Comparison of ENCODE assay signal across 8 cellular contexts in the genomic region with DNA sequence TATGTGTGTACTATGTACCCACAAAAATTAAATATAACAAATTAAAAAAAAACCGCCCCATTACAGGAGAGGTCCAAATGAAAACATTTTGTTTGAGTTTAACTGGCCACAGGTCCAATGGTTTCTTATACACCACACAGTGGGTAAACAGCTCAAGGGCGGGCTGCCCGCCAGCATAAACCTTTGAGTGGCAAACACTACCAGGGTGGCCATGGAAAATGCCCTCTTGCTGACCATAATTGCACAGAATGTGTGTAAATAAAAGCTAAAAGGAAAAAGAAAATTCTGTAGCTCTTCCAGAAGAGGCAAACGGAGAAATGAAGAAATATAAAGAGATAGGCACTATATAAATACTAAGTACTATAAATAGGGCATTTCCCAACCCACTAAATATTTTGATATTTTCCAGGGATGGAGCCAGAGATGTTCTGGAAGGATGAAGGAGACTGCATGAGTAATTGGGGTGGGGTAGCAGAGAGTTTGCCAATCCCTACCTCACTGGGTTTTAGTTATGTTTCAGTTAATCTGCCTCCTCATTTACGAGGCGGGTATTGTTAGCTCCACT. TPM values are rescaled to one million over a fixed set of nuclear protein-coding genes. Genes with fewer than 3 reads are reported as not detected.
A peak's percentile ranks its signal among the peaks of the same experiment; 100 is the strongest.
DNase-seq lines count a peak whose midpoint lies in the region; ATAC-seq and TF ChIP-seq lines count a peak whose summit lies in the region.

No MANE protein-coding gene starts in this region.

- peaks cover 5 to 20% (median 14%) of the 10 kb centered on the region in 3 experiments; a peak in 6 of 7 replicates for H3K36me3 Mint-ChIP-seq in H9 (ENCODE audit: insufficient read depth in 1 of 3, low read depth in 3 of 3)

- H3K79me2 ChIP-seq in H9 (ENCODE audit: insufficient read depth, low read length) (peaks cover 19% of the 10 kb centered on the region), trophoblast cell (ENCODE audit: control insufficient read depth, insufficient read depth, low read length, poor library complexity) (peaks cover 8% of the 10 kb centered on the region)

- H3K27ac ChIP-seq in H9 (ENCODE audit: insufficient read length, low read depth, low read length): no peak overlapping the region
- H3K27ac ChIP-seq in SJSA1: peak overlapping the region; percentile 84
- H3K27ac ChIP-seq in trophoblast cell (ENCODE audit: low read depth, low read length): no peak overlapping the region

- H3K27me3 ChIP-seq in H9 (ENCODE audit: insufficient read depth, low read length): peaks cover 2% of the 10 kb centered on the region; the same call in 1 of the 2 replicates
- H3K27me3 ChIP-seq in SJSA1 (replicated peaks): no peaks in the 10 kb centered on the region
- H3K27me3 ChIP-seq in trophoblast cell (ENCODE audit: insufficient read depth, low read length): no peaks in the 10 kb centered on the region

- H3K18ac ChIP-seq in H9 (ENCODE audit: insufficient read length, low read depth, low read length): no peak overlapping the region
- no peak overlapping the region for H3K18ac ChIP-seq in trophoblast cell (ENCODE audit: low read length)

- TF ChIP-seq CTCF in H9 (conservative IDR thresholded peaks at IDR 0.05): no peak
- TF ChIP-seq CTCF in GM20000 (IDR thresholded peaks at IDR 0.05; ENCODE audit: extremely low read depth, missing control alignments): no peak

- no peaks in the 10 kb centered on the region for H4K20me1 ChIP-seq in H9 (ENCODE audit: control insufficient read depth, insufficient read depth, insufficient read length)

- no CpG with 5 or more reads among the region's 6 CpGs for WGBS in H9 (ENCODE audit: extremely low coverage, insufficient read length, low lambda C conversion rate)
- WGBS in trophoblast cell (ENCODE audit: extremely low coverage, insufficient coverage, insufficient read length): no CpG with 5 or more reads among the region's 6 CpGs

- DNase-seq in H9 (no peak), SJSA1 (ENCODE audit: low read depth in 1 of 2, low spot score in 2 of 2) (peak; percentile 86 to 88), fibroblast of peridontal ligament (ENCODE audit: extremely low read depth) (peak; percentile 77), trophoblast cell (no peak), NCI-H2107 treated with DMSO at 0.1 percent for 48 hours (lab: John Stamatoyannopoulos, UW; ENCODE audit: unreplicated experiment) (no peak), GM20000 (ENCODE audit: low spot score) (no peak)

- H3K9me3 ChIP-seq in H9 (ENCODE audit: control insufficient read depth, low read depth, low read length): no peaks in the 10 kb centered on the region
- H3K9me3 ChIP-seq in SJSA1 (replicated peaks): no peaks in the 10 kb centered on the region
- H3K9me3 ChIP-seq in trophoblast cell (ENCODE audit: insufficient read depth, low read depth, low read length): no peaks in the 10 kb centered on the region

- H3K9me3 Mint-ChIP-seq in H9: no peaks in the 10 kb centered on the region

- H3K4me3 Mint-ChIP-seq in H9: peak overlapping the region; percentile 98 to 99

- H3K4me2 ChIP-seq in H9 (ENCODE audit: insufficient read depth, insufficient read length, low read length): peak overlapping the region; percentile 95
- H3K4me2 ChIP-seq in trophoblast cell (ENCODE audit: low read length): peak overlapping the region; percentile 93

- no peak overlapping the region for H2AFZ ChIP-seq in H9 (ENCODE audit: low read length)
- H2AFZ ChIP-seq in trophoblast cell (ENCODE audit: insufficient read depth, low read length, poor library complexity): no peak overlapping the region

- peak overlapping the region; percentile 70 for H4K12ac ChIP-seq in trophoblast cell (ENCODE audit: low read depth, low read length)

- H2BK120ac ChIP-seq in H9 (ENCODE audit: low read depth, low read length, poor library complexity, severe bottlenecking) (no peak overlapping the region), trophoblast cell (ENCODE audit: insufficient read depth, low read length, poor library complexity) (no peak overlapping the region)

- no peak overlapping the region for H3K14ac ChIP-seq in H9 (ENCODE audit: insufficient read depth, low read length)
- no peak overlapping the region for H3K14ac ChIP-seq in trophoblast cell (ENCODE audit: low read length)

- ATAC-seq in HG03135 (IDR thresholded peaks at IDR 0.05; ENCODE audit: unreplicated experiment) (no peak), HG03520 (IDR thresholded peaks at IDR 0.05; ENCODE audit: unreplicated experiment) (no peak)

- H4K91ac ChIP-seq in H9 (ENCODE audit: insufficient read length, low read depth, low read length) (no peak overlapping the region), trophoblast cell (ENCODE audit: low read depth, low read length) (no peak overlapping the region)

- H4K8ac ChIP-seq in H9 (replicated peaks; ENCODE audit: insufficient read length, low read depth, low read length) (no peak overlapping the region), trophoblast cell (ENCODE audit: low read depth, low read length) (peak overlapping the region; percentile 93)

- H3K56ac ChIP-seq in H9 (ENCODE audit: insufficient read length, low read depth, low read length): no peak overlapping the region

- H2BK12ac ChIP-seq in H9 (ENCODE audit: insufficient read length, low read depth, low read length): no peak overlapping the region
- H2BK12ac ChIP-seq in trophoblast cell (ENCODE audit: low read length): no peak overlapping the region

- no peaks in the 10 kb centered on the region for H3K27me3 Mint-ChIP-seq in H9 (ENCODE audit: low read depth)

- no peak overlapping the region for H4K5ac ChIP-seq in H9 (ENCODE audit: insufficient read length, low read depth, low read length)

- H3K4me1 Mint-ChIP-seq in H9: peaks cover 23 to 29% of the 10 kb centered on the region in 2 experiments

- H2BK5ac ChIP-seq in H9 (ENCODE audit: insufficient read length, low read length): no peak overlapping the region
- no peak overlapping the region for H2BK5ac ChIP-seq in trophoblast cell (ENCODE audit: low read depth, low read length, poor library complexity)

- H3K4ac ChIP-seq in H9 (ENCODE audit: low read depth, low read length) (no peak overlapping the region), trophoblast cell (ENCODE audit: low read depth, low read length) (no peak overlapping the region)

- H2AK5ac ChIP-seq in H9 (ENCODE audit: insufficient read length, low read length) (no peak overlapping the region), trophoblast cell (ENCODE audit: low read length) (no peak overlapping the region)

- H3K9ac ChIP-seq in H9 (ENCODE audit: extremely low read depth, insufficient read length, low read length): peak overlapping the region; percentile 66
- no peak overlapping the region for H3K9ac ChIP-seq in trophoblast cell (ENCODE audit: low read length)

- peaks cover 10% of the 10 kb centered on the region for H3K23me2 ChIP-seq in H9 (ENCODE audit: insufficient read length, low read depth, low read length, poor library complexity, severe bottlenecking)

- H3K4me1 ChIP-seq in H9 (ENCODE audit: insufficient read depth, low read length) (no peaks in the 10 kb centered on the region), SJSA1 (replicated peaks) (peaks cover 26% of the 10 kb centered on the region), trophoblast cell (ENCODE audit: control insufficient read depth in 1 of 2, insufficient read depth in 2 of 2, low read length in 2 of 2) (peaks cover 0 to 8% of the 10 kb centered on the region in 2 experiments)

- peaks cover 17% of the 10 kb centered on the region for H3K36me3 ChIP-seq in SJSA1
- H3K36me3 ChIP-seq in trophoblast cell (ENCODE audit: control insufficient read depth in 1 of 2, insufficient read depth in 2 of 2, low read length in 2 of 2): peaks cover 4% of the 10 kb centered on the region in 2 experiments

- H3K23ac ChIP-seq in H9 (ENCODE audit: insufficient read length, low read depth, low read length) (no peak overlapping the region), trophoblast cell (ENCODE audit: low read length) (no peak overlapping the region)

- peak overlapping the region; percentile 100; a peak in 5 of 7 replicates for H3K27ac Mint-ChIP-seq in H9

- no peak overlapping the region for H2BK15ac ChIP-seq in H9 (ENCODE audit: low read depth, low read length)

- H2BK20ac ChIP-seq in H9 (ENCODE audit: low read depth, low read length, poor library complexity, severe bottlenecking): no peak overlapping the region

- no peak overlapping the region for H3T11ph ChIP-seq in H9 (ENCODE audit: low read length)

- H3K79me1 ChIP-seq in H9 (ENCODE audit: insufficient read depth, low read depth, low read length, poor library complexity, severe bottlenecking) (peaks cover 13% of the 10 kb centered on the region), trophoblast cell (ENCODE audit: low read length) (peaks cover 8% of the 10 kb centered on the region)

- peak overlapping the region; percentile 73 for H3K4me3 ChIP-seq in SJSA1
- no peak overlapping the region for H3K4me3 ChIP-seq in trophoblast cell (ENCODE audit: low read depth, low read length)

RNA-seq across cellular contexts. Expression of gene CDC5L, which starts 1.1 kb away (rescaled TPM):
- 34.3 and 34.6 TPM in 2 replicates for total RNA-seq in H9 (2021)
- 38.0 and 41.2 TPM in 2 replicates for total RNA-seq in SJSA1 (2014; rRNA removed; shearing (Covaris generic))
- polyA plus RNA-seq in trophoblast cell (2013): 18.6 and 19.1 TPM in 2 replicates

RNA-seq across cellular contexts. Expression of gene SPATS1, which starts 44.0 kb away (rescaled TPM):
- total RNA-seq in H9 (2021): not detected in 2 replicates
- not detected in 2 replicates for total RNA-seq in SJSA1 (2014; rRNA removed; shearing (Covaris generic))
- polyA plus RNA-seq in trophoblast cell (2013): not detected in 2 replicates

Comparison
In these comparisons a context has a peak if more than half of its experiments do, and no peak if none do; other contexts are left out.
1. DNase-seq: peak in SJSA1 (2 of 2) and fibroblast of peridontal ligament (single experiment); none in H9 (single experiment), trophoblast cell (0 of 2), NCI-H2107 treated with DMSO at 0.1 percent for 48 hours (single experiment) and GM20000 (single experiment).